20 cellular contexts compared by ENCODE assay signal in the genomic region with DNA sequence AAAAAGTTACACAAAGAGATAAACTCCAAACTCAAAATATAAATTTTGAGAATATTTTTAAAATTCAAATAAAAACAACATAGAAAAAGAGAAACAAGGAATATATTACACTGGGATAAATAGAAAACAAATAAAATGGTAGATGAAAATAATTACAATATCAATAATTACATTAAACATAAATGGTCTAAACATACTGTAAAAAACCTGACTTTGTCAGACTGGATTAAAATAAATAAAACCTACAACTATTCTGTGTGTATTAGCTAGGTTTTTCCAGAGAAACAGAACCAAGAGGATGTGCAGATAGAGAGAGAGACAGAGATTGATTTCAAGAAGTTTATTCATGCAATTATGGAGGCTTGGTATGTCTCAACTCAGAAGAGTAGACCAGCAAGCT.
DNase-seq lines count a peak whose midpoint lies in the region; ATAC-seq, FAIRE-seq and TF ChIP-seq lines count a peak whose summit lies in the region.
"Had no signal": no experiment of that assay in that cellular context is flagged by ENCODE, and none has a peak within 500 bp of the region (broad histone marks: within the 10 kb centered on the region; RNA-seq: fewer than 3 reads in every experiment).

No MANE protein-coding gene starts in this region.

- DNase-seq in K562 (ENCODE audit: extremely low read depth in 1 of 4, low spot score in 3 of 4) (no peak), suprapubic skin (ENCODE audit: low spot score in 2 of 2) (no peak), kidney (no peak)
- DNase-seq: ACHN; BE2C; CD4-positive, alpha-beta memory T cell; CD4-positive, CD25-positive, alpha-beta regulatory T cell; CD8-positive, alpha-beta memory T cell; COR-L47; DMS 273 treated with DMSO at 0.1 percent for 48 hours; DMS153; DMS53; DMS79; DND-41; EL; GF-D8 had no signal

- intact Hi-C loops in K562 (cut with micrococcal nuclease) (no loop called here), kidney (cut with DNase I) (no loop called here)

- POLR2A ChIA-PET in K562 (lab: Yijun Ruan, JAX) = no interaction called here

- no peaks in the 10 kb centered on the region for H3K9me3 ChIP-seq in K562 (replicated peaks; ENCODE audit: control insufficient read depth, insufficient read depth, low read depth, low read length)
- H3K9me3 ChIP-seq in suprapubic skin = no peaks in the 10 kb centered on the region
- no peaks in the 10 kb centered on the region for H3K9me3 ChIP-seq in kidney (ENCODE audit: control insufficient read depth in 1 of 2, low read length in 2 of 2)
- H3K9me3 ChIP-seq: BE2C, BLaER1 had no signal

- FAIRE-seq in A204.1 (lab: Jason Lieb, UNC) = peak; percentile 57
- no peak for FAIRE-seq in K562 (lab: Jason Lieb, UNC)
- peak; percentile 94 for FAIRE-seq in islet of Langerhans (lab: Jason Lieb, UNC)
- FAIRE-seq in kidney (lab: Jason Lieb, UNC) = no peak

- TF ChIP-seq POLR2A in K562 (conservative IDR thresholded peaks at IDR 0.05) = no peak
- no peak for TF ChIP-seq POLR2A in suprapubic skin (IDR thresholded peaks at IDR 0.05)

- H3K4me2 ChIP-seq in K562 (ENCODE audit: insufficient read depth, low read length) = no peak overlapping the region
- H3K4me2 ChIP-seq: BLaER1 had no signal

- H3K4me3 ChIP-seq in K562 = no peak overlapping the region
- no peak overlapping the region for H3K4me3 ChIP-seq in suprapubic skin
- H3K4me3 ChIP-seq in kidney (ENCODE audit: low read length in 2 of 2) = no peak overlapping the region
- H3K4me3 ChIP-seq: BLaER1 had no signal

- no peak overlapping the region for H3K9ac ChIP-seq in K562 (ENCODE audit: insufficient read depth in 1 of 2, low read depth in 2 of 2, low read length in 2 of 2)
- no peak overlapping the region for H3K9ac ChIP-seq in kidney (ENCODE audit: low read length in 2 of 2)
- H3K9ac ChIP-seq: BLaER1 had no signal

- H4K20me1 ChIP-seq in K562 (replicated peaks; ENCODE audit: control insufficient read depth, insufficient read depth, low read length) = no peaks in the 10 kb centered on the region
- H4K20me1 ChIP-seq: BLaER1 had no signal

- TF ChIP-seq RAD21 in K562 (CRISPR knock-in tag; conservative IDR thresholded peaks at IDR 0.05 in 1 of 2, IDR thresholded peaks at IDR 0.05 in 1 of 2) = no peak

- H3K4me1 ChIP-seq in K562 (replicated peaks in 1 of 2; ENCODE audit: control insufficient read depth in 2 of 2, insufficient read depth in 2 of 2, low read length in 2 of 2) = no peaks in the 10 kb centered on the region; a peak in 1 of 5 replicates
- no peaks in the 10 kb centered on the region for H3K4me1 ChIP-seq in suprapubic skin
- H3K4me1 ChIP-seq in kidney (ENCODE audit: control insufficient read depth in 1 of 2, insufficient read depth in 1 of 2, low read depth in 1 of 2, low read length in 2 of 2) = no peaks in the 10 kb centered on the region
- H3K4me1 ChIP-seq: BE2C, BLaER1 had no signal

- no peaks in the 10 kb centered on the region for H3K9me1 ChIP-seq in K562 (ENCODE audit: control insufficient read depth, insufficient read depth, low read length)

- H3K36me3 ChIP-seq in K562 (ENCODE audit: control insufficient read depth, insufficient read depth, low read length) (peaks cover 14% of the 10 kb centered on the region; the same call in 2 of the 3 replicates), suprapubic skin (peaks cover 5% of the 10 kb centered on the region), kidney (ENCODE audit: control insufficient read depth in 1 of 2, insufficient read depth in 2 of 2, low read length in 2 of 2) (peaks cover 0 to 3% of the 10 kb centered on the region in 2 donors)
- H3K36me3 ChIP-seq: BE2C had no signal

- H2AFZ ChIP-seq in K562 (ENCODE audit: low read depth, low read length) = no peak overlapping the region

- TF ChIP-seq CTCF in K562 (IDR thresholded peaks at IDR 0.05 in 2 of 3, conservative IDR thresholded peaks at IDR 0.05 in 1 of 3; ENCODE audit: insufficient read depth in 2 of 3, low read depth in 1 of 3, low read length in 3 of 3) = no peak
- no peak for TF ChIP-seq CTCF in suprapubic skin (IDR thresholded peaks at IDR 0.05)
- TF ChIP-seq CTCF in kidney (IDR thresholded peaks at IDR 0.05; ENCODE audit: borderline replicate concordance, extremely low read depth, insufficient read depth) = no peak

- H3K27me3 ChIP-seq in K562 (ENCODE audit: control insufficient read depth in 2 of 2, insufficient read depth in 2 of 2, low read length in 2 of 2) (no peaks in the 10 kb centered on the region), suprapubic skin (no peaks in the 10 kb centered on the region)
- H3K27me3 ChIP-seq: BE2C, BLaER1 had no signal

- in situ Hi-C loops in K562 (cut with MboI) = no loop called here

- ATAC-seq in K562 = no peak

- 0 out of 3 replicates have a peak, but pooled peaks cover 2% of the 10 kb centered on the region for H3K79me2 ChIP-seq in K562 (ENCODE audit: control insufficient read depth, insufficient read depth, low read length)

- TF ChIP-seq EP300 in K562 (IDR thresholded peaks at IDR 0.05; ENCODE audit: low read length) = no peak
- no peak for TF ChIP-seq EP300 in suprapubic skin (IDR thresholded peaks at IDR 0.05)

- H3K27ac ChIP-seq in K562 (ENCODE audit: extremely low read depth, low read depth, low read length) (no peak overlapping the region), suprapubic skin (no peak overlapping the region), kidney (ENCODE audit: low read depth in 2 of 2, low read length in 2 of 2) (no peak overlapping the region)
- H3K27ac ChIP-seq: 22Rv1, BLaER1 had no signal

- CTCF ChIA-PET in K562 (lab: Yijun Ruan, JAX; ENCODE audit: low intra/inter-chr PET ratio) = no interaction called here

- BruUV-seq in K562 (replicated peaks; lab: Mats Ljungman, UMichigan) = no TSS peak

TF ChIP-seq in K562, 482 proteins besides CTCF, POLR2A, EP300 and RAD21:
- TF ChIP-seq ZNF507 (tag; conservative IDR thresholded peaks at IDR 0.05) = peak; percentile 91
- TF ChIP-seq, protein P1, sequence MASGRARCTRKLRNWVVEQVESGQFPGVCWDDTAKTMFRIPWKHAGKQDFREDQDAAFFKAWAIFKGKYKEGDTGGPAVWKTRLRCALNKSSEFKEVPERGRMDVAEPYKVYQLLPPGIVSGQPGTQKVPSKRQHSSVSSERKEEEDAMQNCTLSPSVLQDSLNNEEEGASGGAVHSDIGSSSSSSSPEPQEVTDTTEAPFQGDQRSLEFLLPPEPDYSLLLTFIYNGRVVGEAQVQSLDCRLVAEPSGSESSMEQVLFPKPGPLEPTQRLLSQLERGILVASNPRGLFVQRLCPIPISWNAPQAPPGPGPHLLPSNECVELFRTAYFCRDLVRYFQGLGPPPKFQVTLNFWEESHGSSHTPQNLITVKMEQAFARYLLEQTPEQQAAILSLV (tag; IDR thresholded peaks at IDR 0.05) = no peak
